ENCODE assay signal across 8 cellular contexts in genomic region chr22:26364066-26365015, GRCh38.
DNase-seq lines count a peak whose midpoint lies in the region; ATAC-seq, FAIRE-seq and TF ChIP-seq lines count a peak whose summit lies in the region.

No MANE protein-coding gene starts in this region.

- H2AFZ ChIP-seq in PC-9, result no peak overlapping the region

- no peak overlapping the region for H3K27ac ChIP-seq in PC-9

- CTCF ChIA-PET in PC-9 (lab: Charles Lee), result interaction anchor here (0.6 to 1.3 kb wide), 3 partner anchors 97 to 370 kb away, joined by 3 to 13 read pairs (median 7); no protein-coding TSS in a partner anchor

- H3K27me3 ChIP-seq in PC-9 (ENCODE audit: insufficient read depth, low read depth), result peaks cover 19% of the 10 kb centered on the region; the same call in 1 of the 2 replicates

- no TSS peak for BruUV-seq in PC-9 (replicated peaks; lab: Mats Ljungman, UMichigan)

- H3K9me2 ChIP-seq in PC-9 (ENCODE audit: insufficient read depth), result no peaks in the 10 kb centered on the region

- no peaks in the 10 kb centered on the region for H3F3A ChIP-seq in PC-9 (ENCODE audit: insufficient read depth, low read depth)

- H4K20me1 ChIP-seq in PC-9 (ENCODE audit: insufficient read depth), result no peaks in the 10 kb centered on the region

- H3K79me2 ChIP-seq in PC-9 (ENCODE audit: low read depth), result no peaks in the 10 kb centered on the region

- H3K4me3 ChIP-seq in PC-9, result no peak overlapping the region
- H3K4me3 ChIP-seq in foreskin fibroblast (ENCODE audit: low read depth in 1 of 2, low read length in 2 of 2), result no peak overlapping the region

- no peaks in the 10 kb centered on the region for H3K9me3 ChIP-seq in PC-9 (ENCODE audit: insufficient read depth, low read depth)

- H3K36me3 ChIP-seq in PC-9 (ENCODE audit: low read depth), result no peaks in the 10 kb centered on the region

- peak; percentile 95 for FAIRE-seq in urothelium cell line (lab: Jason Lieb, UNC)

- ATAC-seq in Right ventricle myocardium inferior (peak; percentile 81), omental fat pad (ENCODE audit: low FRiP score) (peak; percentile 71)

- TF ChIP-seq CTCF in PC-9 (conservative IDR thresholded peaks at IDR 0.05) (peak; percentile 65), foreskin fibroblast (IDR thresholded peaks at IDR 0.05; ENCODE audit: low read depth, low read length) (peak; percentile 69), omental fat pad (IDR thresholded peaks at IDR 0.05) (no peak)

- H3K4me1 ChIP-seq in PC-9 (replicated peaks; ENCODE audit: insufficient read depth), result no peaks in the 10 kb centered on the region

- intact Hi-C loops in Right ventricle myocardium inferior (cut with DNase I), result loop anchor here (2.0 kb wide), 1 partner anchor 96 kb away; no protein-coding TSS in a partner anchor
- intact Hi-C loops in cardiac septum (cut with DNase I), result loop anchor here (5.0 kb wide), 1 partner anchor 98 kb away; no protein-coding TSS in a partner anchor
- intact Hi-C loops in PC-9 (cut with micrococcal nuclease; ENCODE audit: unreplicated experiment), result loop anchor here (1.0 to 10.0 kb wide), 2 partner anchors 97 to 1130 kb away; no protein-coding TSS in a partner anchor

- POLR2A ChIA-PET in PC-9 (lab: Charles Lee; ENCODE audit: unreplicated experiment), result interaction anchor here (0.5 kb wide), 1 partner anchor 97 kb away, joined by 3 read pairs; no protein-coding TSS in a partner anchor

- DNase-seq in Right ventricle myocardium inferior (ENCODE audit: missing footprints) (no peak), cardiac septum (ENCODE audit: low spot score) (no peak), Kasumi-1 (lab: John Stamatoyannopoulos, UW) (peak; percentile 90 to 96), PC-9 (peak; percentile 37 to 55), activated T-helper 1 cell treated with Interleukin-2 at 50 U/mL for 16 hours (ENCODE audit: low read depth) (peak; percentile 1), foreskin fibroblast (peak; percentile 71 to 85), omental fat pad (ENCODE audit: low spot score) (no peak), urothelium cell line (ENCODE audit: low spot score) (peak; percentile 92)

- no peak overlapping the region for H3K4me2 ChIP-seq in PC-9

Comparison
In these comparisons a context has a peak if more than half of its experiments do, and no peak if none do; other contexts are left out.
1. DNase-seq: peak in Kasumi-1 (2 of 2), PC-9 (2 of 2), activated T-helper 1 cell treated with Interleukin-2 at 50 U/mL for 16 hours (single experiment), foreskin fibroblast (2 of 2) and urothelium cell line (single experiment); none in Right ventricle myocardium inferior (single experiment), cardiac septum (single experiment) and omental fat pad (single experiment).
2. CTCF ChIP-seq: peak in PC-9 (single experiment) and foreskin fibroblast (single experiment); none in omental fat pad (0 of 3).